Comparison of ENCODE assay signal across 9 cellular contexts in genomic region chr2:68463287-68463877, GRCh38. TPM values are rescaled to one million over a fixed set of nuclear protein-coding genes. Genes with fewer than 3 reads are reported as not detected.
A peak's percentile ranks its signal among the peaks of the same experiment; 100 is the strongest.
DNase-seq lines count a peak whose midpoint lies in the region; ATAC-seq and TF ChIP-seq lines count a peak whose summit lies in the region.
"Had no signal": no experiment of that assay in that cellular context is flagged by ENCODE, and none has a peak within 500 bp of the region (broad histone marks: within the 10 kb centered on the region; RNA-seq: fewer than 3 reads in every experiment).

No MANE protein-coding gene starts in this region.

- H2AFZ ChIP-seq in hepatocyte = no peak overlapping the region

- H3K36me3 ChIP-seq in hepatocyte (replicated peaks; ENCODE audit: insufficient read depth, low read depth) = no peaks in the 10 kb centered on the region
- H3K36me3 ChIP-seq in testis (ENCODE audit: low read depth, missing control alignments) = no peaks in the 10 kb centered on the region
- H3K36me3 ChIP-seq: BLaER1 had no signal

- 14% methylated on average over 1 of the region's 1 CpG for WGBS in hepatocyte (ENCODE audit: low lambda C conversion rate, missing lambda C conversion rate)
- WGBS in testis, 2 donors = 14 to 23% methylated on average over 1 of the region's 1 CpG

- H3K4me2 ChIP-seq in hepatocyte = peak overlapping the region; percentile 27
- H3K4me2 ChIP-seq: BLaER1 had no signal

- DNase-seq in NCI-H2081 (lab: John Stamatoyannopoulos, UW) (peak; percentile 11 to 35), NCI-H2081 treated with DMSO at 0.1 percent for 48 hours (lab: John Stamatoyannopoulos, UW) (no peak), NCI-H1048 (lab: John Stamatoyannopoulos, UW) (peak; percentile 17), hepatocyte (ENCODE audit: low spot score) (peak; percentile 73), testis (no peak)
- no peak for DNase-seq in NK-92 treated with Interleukin-12 subunit alpha and Interleukin-12 subunit beta, amount 100 ng/mL, for 24 hours (lab: John Stamatoyannopoulos, UW)

- no peak for TF ChIP-seq POLR2A in testis (IDR thresholded peaks at IDR 0.05)

- intact Hi-C loops in testis (cut with DNase I; ENCODE audit: low total_unique reads) = no loop called here

- no peak overlapping the region for H3K27ac ChIP-seq in VCaP
- no peak overlapping the region for H3K27ac ChIP-seq in hepatocyte
- H3K27ac ChIP-seq in testis = no peak overlapping the region
- H3K27ac ChIP-seq: BLaER1 had no signal

- H3K4me1 ChIP-seq in hepatocyte (ENCODE audit: insufficient read depth) = peaks cover 10% of the 10 kb centered on the region
- peaks cover 6% of the 10 kb centered on the region for H3K4me1 ChIP-seq in testis

- peaks cover 6% of the 10 kb centered on the region for H3K79me2 ChIP-seq in hepatocyte

- peak; percentile 89 for TF ChIP-seq CTCF in VCaP (conservative IDR thresholded peaks at IDR 0.05)
- peak; percentile 89 for TF ChIP-seq CTCF in hepatocyte (IDR thresholded peaks at IDR 0.05; ENCODE audit: poor library complexity)
- TF ChIP-seq CTCF in testis (IDR thresholded peaks at IDR 0.05) = peak in 2 of 3 experiments; percentile 40 to 66

- H3K9me2 ChIP-seq in hepatocyte (replicated peaks; ENCODE audit: insufficient read depth) = no peaks in the 10 kb centered on the region

- no peaks in the 10 kb centered on the region for H4K20me1 ChIP-seq in hepatocyte (ENCODE audit: insufficient read depth, poor library complexity, severe bottlenecking)
- H4K20me1 ChIP-seq: BLaER1 had no signal

- ATAC-seq in GM21717 (IDR thresholded peaks at IDR 0.05; ENCODE audit: unreplicated experiment) = no peak

- H3K9me3 ChIP-seq in hepatocyte (ENCODE audit: low read depth) (no peaks in the 10 kb centered on the region), testis (no peaks in the 10 kb centered on the region)
- H3K9me3 ChIP-seq: BLaER1 had no signal

- H3K27me3 ChIP-seq in hepatocyte (no peaks in the 10 kb centered on the region), testis (no peaks in the 10 kb centered on the region)
- H3K27me3 ChIP-seq: BLaER1 had no signal

- no peak overlapping the region for H3K4me3 ChIP-seq in hepatocyte
- no peak overlapping the region for H3K4me3 ChIP-seq in testis
- H3K4me3 ChIP-seq: BLaER1 had no signal

RNA-seq across cellular contexts. Expression of gene FBXO48, which starts 3.7 kb away (rescaled TPM):
- total RNA-seq in hepatocyte (0.83 and 0.84 TPM in 2 replicates), testis (1 to 10 TPM; 1.2 to 2.4 TPM)
- polyA plus RNA-seq in hepatocyte (0.36 and 0.58 TPM in 2 replicates), testis (ENCODE audit: insufficient read depth, low read depth, low replicate concordance) (1.7 TPM)

RNA-seq across cellular contexts. Expression of gene APLF, which starts 4.0 kb away (rescaled TPM):
- 4.9 and 5.0 TPM in 2 replicates for total RNA-seq in hepatocyte
- polyA plus RNA-seq in hepatocyte = 1.5 TPM in 2 replicates
- total RNA-seq in testis = 10 to 100 TPM; 14.7 to 21.7 TPM
- 6.6 TPM for polyA plus RNA-seq in testis (ENCODE audit: insufficient read depth, low read depth, low replicate concordance)

Comparison
In these comparisons a context has a peak if more than half of its experiments do, and no peak if none do; other contexts are left out.
1. DNase-seq: peak in NCI-H2081 (2 of 2), NCI-H1048 (single experiment) and hepatocyte (single experiment); none in NCI-H2081 treated with DMSO at 0.1 percent for 48 hours (single experiment), testis (single experiment) and NK-92 treated with Interleukin-12 subunit alpha and Interleukin-12 subunit beta, amount 100 ng/mL, for 24 hours (single experiment).
2. Peak in every context shown above with its lines, with median percentiles within 50 percentile points of each other: CTCF ChIP-seq.